Comparison of ENCODE assay signal across 9 cellular contexts in genomic region chr1:16535898-16536297, GRCh38. TPM values are rescaled to one million over a fixed set of nuclear protein-coding genes. Genes with fewer than 3 reads are reported as not detected.
DNase-seq lines count a peak whose midpoint lies in the region; ATAC-seq and TF ChIP-seq lines count a peak whose summit lies in the region.
"Not testable (repeated sequence)": the region's sequence is repeated elsewhere in the genome, so short reads cannot be mapped to it uniquely, and the experiment has no call there.
"Had no signal": no experiment of that assay in that cellular context is flagged by ENCODE, and none has a peak within 500 bp of the region (broad histone marks: within the 10 kb centered on the region; RNA-seq: fewer than 3 reads in every experiment).

No MANE protein-coding gene starts in this region.

- ATAC-seq in GM23338 = peak; percentile 4
- ATAC-seq in heart right ventricle = peak in 3 of 8 donors; percentile 13 to 54 (median 30)
- ATAC-seq in sciatic nerve = peak; percentile 18

- BruUV-seq in PC-9 (replicated peaks; lab: Mats Ljungman, UMichigan) = not testable (repeated sequence)

- H3K27me3 ChIP-seq in GM23338 (ENCODE audit: insufficient read depth) = peaks cover 39% of the 10 kb centered on the region
- not testable (repeated sequence) for H3K27me3 ChIP-seq in PC-9 (ENCODE audit: insufficient read depth, low read depth)
- H3K27me3 ChIP-seq in ectodermal cell (ENCODE audit: control insufficient read depth, insufficient read depth, low read length, poor library complexity, severe bottlenecking) = peaks cover 48% of the 10 kb centered on the region
- H3K27me3 ChIP-seq in heart right ventricle = peaks cover 0 to 45% (median 33%) of the 10 kb centered on the region in 7 donors
- H3K27me3 ChIP-seq in iPS-15b (ENCODE audit: control insufficient read depth, insufficient read depth, low read length) = peaks cover 13% of the 10 kb centered on the region

- not testable (repeated sequence) for H3K9me2 ChIP-seq in GM23338 (ENCODE audit: insufficient read depth); PC-9 (ENCODE audit: insufficient read depth)

- peak overlapping the region; percentile 87 for H3K4me3 ChIP-seq in GM23338
- H3K4me3 ChIP-seq in PC-9 = not testable (repeated sequence)
- H3K4me3 ChIP-seq in ectodermal cell (ENCODE audit: insufficient read depth, low read depth, low read length) = peak overlapping the region; percentile 46
- peak overlapping the region in 6 of 10 donors; percentile 2 to 41 (median 33) for H3K4me3 ChIP-seq in heart right ventricle
- H3K4me3 ChIP-seq in iPS-15b (ENCODE audit: low read depth, low read length) = peak overlapping the region; percentile 66

- H3K9ac ChIP-seq in iPS-15b (ENCODE audit: low read depth, low read length) = not testable (repeated sequence)

- not testable (repeated sequence) for H3K27ac Mint-ChIP-seq in GM23338

- TF ChIP-seq CTCF in GM23338 (conservative IDR thresholded peaks at IDR 0.05; ENCODE audit: low read depth in 2 of 2); PC-9 (conservative IDR thresholded peaks at IDR 0.05); heart right ventricle (IDR thresholded peaks at IDR 0.05): not testable (repeated sequence)

- not testable (repeated sequence) for H3K79me2 ChIP-seq in GM23338 (replicated peaks; ENCODE audit: insufficient read depth); PC-9 (ENCODE audit: low read depth)

- H3K27me3 Mint-ChIP-seq in GM23338 (ENCODE audit: insufficient read depth, low read depth, poor library complexity) = peaks cover 42% of the 10 kb centered on the region

- POLR2A ChIA-PET in PC-9 (lab: Charles Lee; ENCODE audit: unreplicated experiment) = not testable (repeated sequence)

- WGBS in ectodermal cell, 2 experiments = 22 to 23% methylated on average over 16 to 18 of the region's 22 CpGs
- WGBS in heart right ventricle, 2 donors = 39 to 48% methylated on average over 19 to 22 of the region's 22 CpGs

- not testable (repeated sequence) for H3F3A ChIP-seq in GM23338 (replicated peaks; ENCODE audit: low read depth); PC-9 (ENCODE audit: insufficient read depth, low read depth)

- H3K9me3 ChIP-seq in PC-9 (ENCODE audit: insufficient read depth, low read depth); ectodermal cell (ENCODE audit: control insufficient read depth, low read length); heart right ventricle; iPS-15b (ENCODE audit: control insufficient read depth, insufficient read depth, low read length): not testable (repeated sequence)

- H3K36me3 ChIP-seq in GM23338 (ENCODE audit: insufficient read depth); PC-9 (ENCODE audit: low read depth); ectodermal cell (ENCODE audit: control insufficient read depth, insufficient read depth, low read length); heart right ventricle; iPS-15b (ENCODE audit: control insufficient read depth, insufficient read depth, low read length): not testable (repeated sequence)

- not testable (repeated sequence) for H3K36me3 Mint-ChIP-seq in GM23338 (ENCODE audit: low read depth)

- H4K20me1 ChIP-seq in GM23338 (replicated peaks; ENCODE audit: insufficient read depth); PC-9 (ENCODE audit: insufficient read depth): not testable (repeated sequence)

- not testable (repeated sequence) for DNase-seq in GM23338 (ENCODE audit: low spot score); PC-9; heart right ventricle; sciatic nerve (ENCODE audit: low spot score)
- peak; percentile 90 for DNase-seq in mesenteric fat pad (ENCODE audit: low spot score)

- CTCF ChIA-PET in PC-9 (lab: Charles Lee) = not testable (repeated sequence)

- intact Hi-C loops in PC-9 (cut with micrococcal nuclease; ENCODE audit: unreplicated experiment); heart right ventricle (cut with DNase I); sciatic nerve (cut with DNase I): not testable (repeated sequence)

- not testable (repeated sequence) for H3K9me3 Mint-ChIP-seq in GM23338

- H2AFZ ChIP-seq in GM23338, PC-9: not testable (repeated sequence)

- H3K27ac ChIP-seq in GM23338 (ENCODE audit: low read depth); PC-9; ectodermal cell (ENCODE audit: insufficient read depth, low read depth, low read length, poor library complexity, severe bottlenecking); heart right ventricle: not testable (repeated sequence)

- peak overlapping the region; percentile 92 for H3K4me2 ChIP-seq in GM23338
- H3K4me2 ChIP-seq in PC-9 = peak overlapping the region; percentile 63; the same call in 1 of the 2 replicates

- peaks cover 28% of the 10 kb centered on the region for H3K4me1 Mint-ChIP-seq in GM23338

- not testable (repeated sequence) for H3K4me1 ChIP-seq in GM23338 (ENCODE audit: insufficient read depth); PC-9 (replicated peaks; ENCODE audit: insufficient read depth); ectodermal cell (ENCODE audit: control insufficient read depth, insufficient read depth, low read length); iPS-15b (ENCODE audit: control insufficient read depth, insufficient read depth, low read length)
- H3K4me1 ChIP-seq in heart right ventricle = peaks cover 0 to 17% (median 3%) of the 10 kb centered on the region in 9 donors

- H3K4me3 Mint-ChIP-seq in GM23338 = peak overlapping the region; percentile 87

RNA-seq across cellular contexts. Expression of gene RNU1-1, which starts 21.8 kb away (rescaled TPM):
- total RNA-seq in GM23338 (2014; rRNA removed; shearing (Covaris generic)) = under 0.01 TPM in 1 of 2 replicates, not detected in the other
- polyA plus RNA-seq in GM23338 (2016; fragmentation: Nextera tagmentation; extraction: Ambion mirVana) (not detected in 2 replicates), heart right ventricle (not detected)
- total RNA-seq in PC-9 (2021) (1,333 and 3,235 TPM in 2 replicates), heart right ventricle (1,000 to 10,000 TPM in 8 of 10 donors, 100 to 1,000 TPM in 2; 635 to 5,242 (median 1,949) TPM), mesenteric fat pad (6,165 TPM), sciatic nerve (13,769 TPM)
- polyA plus RNA-seq in ectodermal cell (2013, experiment 1 of 4) = 2,448 TPM
- polyA plus RNA-seq in ectodermal cell (2013, experiment 2 of 4) = 3,281 TPM
- 16,052 TPM for polyA plus RNA-seq in ectodermal cell (2013, experiment 3 of 4)
- polyA plus RNA-seq in ectodermal cell (2013, experiment 4 of 4) = 9,026 TPM
- total RNA-seq: LHCN-M2 had no signal
- polyA plus RNA-seq: AG04450 had no signal

Comparison
In these comparisons a context has a peak if more than half of its experiments do, and no peak if none do; other contexts are left out.
1. RNA of gene RNU1-1, which starts 21.8 kb away (total RNA-seq): 13,769 TPM in sciatic nerve (single experiment), 6,165 TPM in mesenteric fat pad (single experiment), 635 to 5,242 TPM in heart right ventricle and 1,333 to 3,235 TPM in PC-9; under 0.01 TPM in GM23338; every median in the first group is over 100 times any median in the second.